In genomic region chr4:96035727-96036126, GRCh38 we compare ENCODE assay signal across 11 cellular contexts.
A peak's percentile ranks its signal among the peaks of the same experiment; 100 is the strongest.
DNase-seq lines count a peak whose midpoint lies in the region; ATAC-seq and TF ChIP-seq lines count a peak whose summit lies in the region.
"Had no signal": no experiment of that assay in that cellular context is flagged by ENCODE, and none has a peak within 500 bp of the region (broad histone marks: within the 10 kb centered on the region; RNA-seq: fewer than 3 reads in every experiment).

No MANE protein-coding gene starts in this region.

- H3K4me1 ChIP-seq in KMS-11 (ENCODE audit: low read depth, poor library complexity, severe bottlenecking) (no peaks in the 10 kb centered on the region), mesenchymal stem cell (ENCODE audit: control insufficient read depth, insufficient read depth, low read depth, low read length) (no peaks in the 10 kb centered on the region)

- no peak overlapping the region for H3K18ac ChIP-seq in mesenchymal stem cell (ENCODE audit: low read depth in 1 of 2, low read length in 2 of 2)

- H3K36me3 ChIP-seq in KMS-11 (ENCODE audit: insufficient read depth) (no peaks in the 10 kb centered on the region), mesenchymal stem cell (ENCODE audit: control insufficient read depth in 1 of 2, insufficient read depth in 2 of 2, low read depth in 1 of 2, low read length in 2 of 2) (no peaks in the 10 kb centered on the region)
- H3K36me3 ChIP-seq: sigmoid colon had no signal

- H3K4me1 Mint-ChIP-seq in brain = no peaks in the 10 kb centered on the region
- H3K4me1 Mint-ChIP-seq: activated T-helper 17 cell treated with anti-CD3 and anti-CD28 coated beads, Interleukin-2, amount 50 U/mL, for 72 hours had no signal

- H4K91ac ChIP-seq in mesenchymal stem cell (ENCODE audit: low read length) = no peak overlapping the region

- peak; percentile 13 for DNase-seq in GM12865 (ENCODE audit: low read depth)
- DNase-seq in mesenchymal stem cell = peak; percentile 16
- no peak for DNase-seq in occipital lobe (lab: John Stamatoyannopoulos, UW)
- DNase-seq in OCI-M2 (lab: John Stamatoyannopoulos, UW; ENCODE audit: unreplicated experiment) = no peak
- DNase-seq: RPMI8226, sigmoid colon had no signal

- H3K27ac ChIP-seq in KMS-11 (no peak overlapping the region), mesenchymal stem cell (ENCODE audit: low read length, poor library complexity, severe bottlenecking) (no peak overlapping the region)
- H3K27ac ChIP-seq: sigmoid colon had no signal

- no peak overlapping the region for H3K4me3 Mint-ChIP-seq in brain
- H3K4me3 Mint-ChIP-seq: activated T-helper 17 cell treated with anti-CD3 and anti-CD28 coated beads, Interleukin-2, amount 50 U/mL, for 72 hours had no signal

- no peak overlapping the region for H3K9ac ChIP-seq in KMS-11
- H3K9ac ChIP-seq in mesenchymal stem cell (ENCODE audit: low read length) = no peak overlapping the region

- no peaks in the 10 kb centered on the region for H3K79me2 ChIP-seq in KMS-11 (ENCODE audit: insufficient read depth, low read depth)

- no peak overlapping the region for H2BK15ac ChIP-seq in mesenchymal stem cell (ENCODE audit: low read depth, poor library complexity, severe bottlenecking)

- no peaks in the 10 kb centered on the region for H3K27me3 Mint-ChIP-seq in brain
- H3K27me3 Mint-ChIP-seq: activated T-helper 17 cell treated with anti-CD3 and anti-CD28 coated beads, Interleukin-2, amount 50 U/mL, for 72 hours had no signal

- no peak overlapping the region for H3K4ac ChIP-seq in mesenchymal stem cell (ENCODE audit: low read depth in 1 of 2, low read length in 2 of 2)

- H2AFZ ChIP-seq in KMS-11 (ENCODE audit: low read depth) (no peak overlapping the region), mesenchymal stem cell (ENCODE audit: low read depth, low read length) (no peak overlapping the region)

- no peak overlapping the region for H2BK12ac ChIP-seq in mesenchymal stem cell (ENCODE audit: low read length in 2 of 2)

- no peaks in the 10 kb centered on the region for H3K36me3 Mint-ChIP-seq in brain

- TF ChIP-seq CTCF in GM12865 (IDR thresholded peaks at IDR 0.05; ENCODE audit: insufficient read depth, low read depth, low read length, missing control alignments) (peak; percentile 16), KMS-11 (conservative IDR thresholded peaks at IDR 0.05; ENCODE audit: low read depth, low read length) (peak; percentile 41; the same call in 1 of the 2 replicates), brain (conservative IDR thresholded peaks at IDR 0.05) (peak; percentile 18 to 59)

- no peak overlapping the region for H2BK5ac ChIP-seq in mesenchymal stem cell (ENCODE audit: low read depth, low read length, poor library complexity, severe bottlenecking)

- no peak overlapping the region for H3K27ac Mint-ChIP-seq in brain
- H3K27ac Mint-ChIP-seq: activated T-helper 17 cell treated with anti-CD3 and anti-CD28 coated beads, Interleukin-2, amount 50 U/mL, for 72 hours had no signal

- ATAC-seq in HG02588 (IDR thresholded peaks at IDR 0.05; ENCODE audit: unreplicated experiment) (no peak), HG03025 (IDR thresholded peaks at IDR 0.05; ENCODE audit: low FRiP score, unreplicated experiment) (no peak)
- ATAC-seq: activated T-helper 17 cell treated with anti-CD3 and anti-CD28 coated beads, Interleukin-2, amount 50 U/mL, for 72 hours had no signal

- no peaks in the 10 kb centered on the region for H3K27me3 ChIP-seq in KMS-11 (ENCODE audit: insufficient read depth, low read depth)
- no peaks in the 10 kb centered on the region for H3K27me3 ChIP-seq in mesenchymal stem cell (ENCODE audit: control insufficient read depth in 1 of 2, insufficient read depth in 1 of 2, low read length in 2 of 2)
- H3K27me3 ChIP-seq: sigmoid colon had no signal

- H3K9me3 ChIP-seq in mesenchymal stem cell (ENCODE audit: control insufficient read depth, low read length) = no peaks in the 10 kb centered on the region
- H3K9me3 ChIP-seq: sigmoid colon had no signal

- no peak overlapping the region for H3K4me2 ChIP-seq in KMS-11
- no peak overlapping the region for H3K4me2 ChIP-seq in mesenchymal stem cell (ENCODE audit: low read length, poor library complexity, severe bottlenecking)

- no peaks in the 10 kb centered on the region for H3K79me1 ChIP-seq in mesenchymal stem cell (replicated peaks; ENCODE audit: low read length, poor library complexity, severe bottlenecking)

- H3K23ac ChIP-seq in mesenchymal stem cell (ENCODE audit: low read length in 2 of 2) = no peak overlapping the region

- no peak overlapping the region for H2BK120ac ChIP-seq in mesenchymal stem cell (ENCODE audit: low read depth, low read length)

- no peak overlapping the region for H4K8ac ChIP-seq in mesenchymal stem cell (ENCODE audit: low read length)

- H2AK5ac ChIP-seq in mesenchymal stem cell (ENCODE audit: low read length, severe bottlenecking) = no peak overlapping the region

- no peak overlapping the region for H3K14ac ChIP-seq in mesenchymal stem cell (ENCODE audit: low read length in 2 of 2)

- H3K9me3 Mint-ChIP-seq in brain = peaks cover 3 to 5% (median 4%) of the 10 kb centered on the region in 5 experiments
- H3K9me3 Mint-ChIP-seq: activated T-helper 17 cell treated with anti-CD3 and anti-CD28 coated beads, Interleukin-2, amount 50 U/mL, for 72 hours had no signal

- H3K4me3 ChIP-seq in GM12865 (ENCODE audit: low read depth, low read length) (no peak overlapping the region), KMS-11 (IDR thresholded peaks at IDR 0.05; ENCODE audit: insufficient read depth, low read depth, low read length) (no peak overlapping the region), mesenchymal stem cell (ENCODE audit: insufficient read depth in 1 of 2, low read depth in 1 of 2, low read length in 2 of 2) (no peak overlapping the region)
- H3K4me3 ChIP-seq: sigmoid colon had no signal

- no peaks in the 10 kb centered on the region for H4K20me1 ChIP-seq in KMS-11 (ENCODE audit: insufficient read depth)

Comparison
In these comparisons a context has a peak if more than half of its experiments do, and no peak if none do; other contexts are left out.
1. DNase-seq: peak in GM12865 (single experiment) and mesenchymal stem cell (single experiment); none in occipital lobe (single experiment) and OCI-M2 (single experiment).
2. Peak in every context shown above with its lines, with median percentiles within 50 percentile points of each other: CTCF ChIP-seq.